11 cellular contexts compared by ENCODE assay signal in genomic region chr10:97991875-97992274, GRCh38. TPM values are rescaled to one million over a fixed set of nuclear protein-coding genes. Genes with fewer than 3 reads are reported as not detected.
DNase-seq lines count a peak whose midpoint lies in the region; ATAC-seq, FAIRE-seq and TF ChIP-seq lines count a peak whose summit lies in the region.
"Had no signal": no experiment of that assay in that cellular context is flagged by ENCODE, and none has a peak within 500 bp of the region (broad histone marks: within the 10 kb centered on the region; RNA-seq: fewer than 3 reads in every experiment).

No MANE protein-coding gene starts in this region.

- no peak overlapping the region for H3K18ac ChIP-seq in neuronal stem cell (ENCODE audit: low read length)

- no peak overlapping the region for H4K8ac ChIP-seq in neuronal stem cell (ENCODE audit: low read depth, low read length)

- no peaks in the 10 kb centered on the region for H3K79me1 ChIP-seq in neuronal stem cell (ENCODE audit: low read depth, low read length)

- no peak overlapping the region for H2BK5ac ChIP-seq in neuronal stem cell (ENCODE audit: low read length)

- H3K4me2 ChIP-seq in fibroblast of lung (ENCODE audit: extremely low read depth, insufficient read depth, low read length): no peak overlapping the region
- H3K4me2 ChIP-seq in neuronal stem cell (ENCODE audit: insufficient read depth, low read length, poor library complexity, severe bottlenecking): no peak overlapping the region

- H3K23ac ChIP-seq in neuronal stem cell (ENCODE audit: low read depth, low read length, poor library complexity): no peak overlapping the region

- no peaks in the 10 kb centered on the region for H4K20me1 ChIP-seq in fibroblast of lung (ENCODE audit: control insufficient read depth, extremely low read depth, insufficient read depth, low read length)

- no peaks in the 10 kb centered on the region for H3K9me3 Mint-ChIP-seq in activated CD8-positive, alpha-beta memory T cell treated with anti-CD3 and anti-CD28 coated beads, Interleukin-2, amount 10 ng/mL, durations not matched to agents 7 days and 5 days (ENCODE audit: low read depth)
- H3K9me3 Mint-ChIP-seq: activated naive CD4-positive, alpha-beta T cell treated with anti-CD3 and anti-CD28 coated beads, Interleukin-2, amount 50 U/mL, for 24 hours; stimulated activated memory B cell treated with anti-CD40 and anti-IgM and Interleukin-4, amounts not matched to agents 10 μg/mL and 1 μg/mL and 100 μg/mL, for 72 hours had no signal

- no peaks in the 10 kb centered on the region for H3K79me2 ChIP-seq in fibroblast of lung (ENCODE audit: control insufficient read depth, insufficient read depth, low read length)

- H2AFZ ChIP-seq in fibroblast of lung (ENCODE audit: low read length) (no peak overlapping the region), neuronal stem cell (ENCODE audit: low read length) (no peak overlapping the region)

- no peak overlapping the region for H3K4me3 ChIP-seq in fibroblast of lung (replicated peaks in 1 of 4; ENCODE audit: control extremely low read depth in 1 of 4, insufficient read depth in 1 of 4, low read depth in 3 of 4, low read length in 4 of 4)
- no peak overlapping the region for H3K4me3 ChIP-seq in neuronal stem cell (ENCODE audit: low read length in 2 of 2)

- H3K9me3 ChIP-seq in fibroblast of lung (ENCODE audit: control insufficient read depth, insufficient read depth, low read depth, low read length): no peaks in the 10 kb centered on the region
- H3K9me3 ChIP-seq in neuronal stem cell (replicated peaks in 1 of 2; ENCODE audit: control insufficient read depth in 2 of 2, insufficient read depth in 1 of 2, low read depth in 1 of 2, low read length in 2 of 2): no peaks in the 10 kb centered on the region

- H4K91ac ChIP-seq in neuronal stem cell (ENCODE audit: low read depth, low read length, poor library complexity): no peak overlapping the region

- no peak overlapping the region for H2BK15ac ChIP-seq in neuronal stem cell (ENCODE audit: low read length)

- H3K27me3 Mint-ChIP-seq in activated CD8-positive, alpha-beta memory T cell treated with anti-CD3 and anti-CD28 coated beads, Interleukin-2, amount 10 ng/mL, durations not matched to agents 7 days and 5 days: peaks cover 10% of the 10 kb centered on the region

- H3K4me1 ChIP-seq in fibroblast of lung (ENCODE audit: control insufficient read depth, extremely low read depth, insufficient read depth, low read length) (no peaks in the 10 kb centered on the region), neuronal stem cell (ENCODE audit: control insufficient read depth in 2 of 2, insufficient read depth in 1 of 2, low read depth in 1 of 2, low read length in 2 of 2) (no peaks in the 10 kb centered on the region)

- H2BK12ac ChIP-seq in neuronal stem cell (ENCODE audit: low read length): no peak overlapping the region

- H3K27ac ChIP-seq in fibroblast of lung (ENCODE audit: insufficient read depth, low read length) (no peak overlapping the region), neuronal stem cell (replicated peaks; ENCODE audit: low read length) (no peak overlapping the region)

- no peak for TF ChIP-seq POLR2A in H54 (IDR thresholded peaks at IDR 0.05; ENCODE audit: low read depth, low read length)

- ATAC-seq in activated CD8-positive, alpha-beta memory T cell treated with anti-CD3 and anti-CD28 coated beads, Interleukin-2, amount 10 ng/mL, durations not matched to agents 7 days and 5 days: no peak
- no peak for ATAC-seq in GM19397 (IDR thresholded peaks at IDR 0.05; ENCODE audit: unreplicated experiment)
- ATAC-seq in HG03342 (IDR thresholded peaks at IDR 0.05; ENCODE audit: unreplicated experiment): no peak
- ATAC-seq: stimulated activated memory B cell treated with anti-CD40 and anti-IgM and Interleukin-4, amounts not matched to agents 10 μg/mL and 1 μg/mL and 100 μg/mL, for 72 hours had no signal

- TF ChIP-seq CTCF in fibroblast of lung (conservative IDR thresholded peaks at IDR 0.05 in 1 of 2, IDR thresholded peaks at IDR 0.05 in 1 of 2; ENCODE audit: low read depth in 1 of 2, low read length in 2 of 2): no peak

- H3K36me3 Mint-ChIP-seq in activated CD8-positive, alpha-beta memory T cell treated with anti-CD3 and anti-CD28 coated beads, Interleukin-2, amount 10 ng/mL, durations not matched to agents 7 days and 5 days: no peaks in the 10 kb centered on the region
- H3K36me3 Mint-ChIP-seq: activated naive CD4-positive, alpha-beta T cell treated with anti-CD3 and anti-CD28 coated beads, Interleukin-2, amount 50 U/mL, for 24 hours; stimulated activated memory B cell treated with anti-CD40 and anti-IgM and Interleukin-4, amounts not matched to agents 10 μg/mL and 1 μg/mL and 100 μg/mL, for 72 hours had no signal

- CTCF ChIA-PET in activated CD8-positive, alpha-beta memory T cell treated with anti-CD3 and anti-CD28 coated beads, Interleukin-2, amount 10 ng/mL, durations not matched to agents 7 days and 5 days (lab: Charles Lee): no interaction called here

- DNase-seq in H54 (ENCODE audit: insufficient read length, low spot score): peak; percentile 26
- DNase-seq in fibroblast of lung (ENCODE audit: low read depth in 2 of 2): peak; percentile 15 to 22
- peak; percentile 72 for DNase-seq in neuronal stem cell (ENCODE audit: low spot score)
- DNase-seq in stimulated activated CD4-positive, alpha-beta T cell treated with anti-CD3 and anti-CD28 coated beads, Interleukin-2, amount 100 ng/mL, for 48 hours: no peak
- DNase-seq in activated CD8-positive, alpha-beta memory T cell treated with anti-CD3 and anti-CD28 coated beads, Interleukin-2, amount 10 ng/mL, durations not matched to agents 7 days and 5 days: no peak
- DNase-seq: GDM1 had no signal

- H3K27me3 ChIP-seq in fibroblast of lung (ENCODE audit: control insufficient read depth, insufficient read depth, low read length): no peaks in the 10 kb centered on the region
- H3K27me3 ChIP-seq in neuronal stem cell (ENCODE audit: control insufficient read depth in 3 of 3, insufficient read depth in 3 of 3, low read depth in 1 of 3, low read length in 3 of 3): peaks cover 0 to 3% (median 0%) of the 10 kb centered on the region in 3 experiments

- H2BK120ac ChIP-seq in neuronal stem cell (ENCODE audit: low read depth, low read length): no peak overlapping the region

- no peaks in the 10 kb centered on the region for H3K4me1 Mint-ChIP-seq in activated CD8-positive, alpha-beta memory T cell treated with anti-CD3 and anti-CD28 coated beads, Interleukin-2, amount 10 ng/mL, durations not matched to agents 7 days and 5 days
- H3K4me1 Mint-ChIP-seq: activated naive CD4-positive, alpha-beta T cell treated with anti-CD3 and anti-CD28 coated beads, Interleukin-2, amount 50 U/mL, for 24 hours; stimulated activated memory B cell treated with anti-CD40 and anti-IgM and Interleukin-4, amounts not matched to agents 10 μg/mL and 1 μg/mL and 100 μg/mL, for 72 hours had no signal

- H3K4ac ChIP-seq in neuronal stem cell (ENCODE audit: low read length): no peak overlapping the region

- H3K9ac ChIP-seq in fibroblast of lung (ENCODE audit: insufficient read depth, low read length) (no peak overlapping the region), neuronal stem cell (ENCODE audit: low read depth, low read length, poor library complexity) (no peak overlapping the region)

- H2AK5ac ChIP-seq in neuronal stem cell (ENCODE audit: low read depth, low read length): no peak overlapping the region

- H3K14ac ChIP-seq in neuronal stem cell (ENCODE audit: low read length): no peak overlapping the region

- H3K4me3 Mint-ChIP-seq in activated CD8-positive, alpha-beta memory T cell treated with anti-CD3 and anti-CD28 coated beads, Interleukin-2, amount 10 ng/mL, durations not matched to agents 7 days and 5 days: no peak overlapping the region
- H3K4me3 Mint-ChIP-seq: activated naive CD4-positive, alpha-beta T cell treated with anti-CD3 and anti-CD28 coated beads, Interleukin-2, amount 50 U/mL, for 24 hours; stimulated activated memory B cell treated with anti-CD40 and anti-IgM and Interleukin-4, amounts not matched to agents 10 μg/mL and 1 μg/mL and 100 μg/mL, for 72 hours had no signal

- H3K36me3 ChIP-seq in fibroblast of lung (ENCODE audit: control insufficient read depth, insufficient read depth, low read length) (no peaks in the 10 kb centered on the region), neuronal stem cell (replicated peaks in 1 of 2; ENCODE audit: control insufficient read depth in 2 of 2, insufficient read depth in 2 of 2, low read length in 2 of 2) (no peaks in the 10 kb centered on the region)

- WGBS in neuronal stem cell (ENCODE audit: extremely low coverage in 2 of 2, insufficient read length in 2 of 2, insufficient replicate concordance in 1 of 2), 2 donors: no CpG with 5 or more reads among the region's 2 CpGs

- H3K27ac Mint-ChIP-seq in activated CD8-positive, alpha-beta memory T cell treated with anti-CD3 and anti-CD28 coated beads, Interleukin-2, amount 10 ng/mL, durations not matched to agents 7 days and 5 days: no peak overlapping the region
- H3K27ac Mint-ChIP-seq: activated naive CD4-positive, alpha-beta T cell treated with anti-CD3 and anti-CD28 coated beads, Interleukin-2, amount 50 U/mL, for 24 hours; stimulated activated memory B cell treated with anti-CD40 and anti-IgM and Interleukin-4, amounts not matched to agents 10 μg/mL and 1 μg/mL and 100 μg/mL, for 72 hours had no signal

- peak; percentile 43 for FAIRE-seq in H54 (lab: Jason Lieb, UNC)

TF ChIP-seq in PFSK-1, 5 proteins besides CTCF, POLR2A, EP300 and RAD21 (continues in another document):
- TF ChIP-seq TAF1 (IDR thresholded peaks at IDR 0.05; ENCODE audit: borderline replicate concordance, insufficient read depth, low read length): no peak

RNA-seq across cellular contexts. Expression of gene CRTAC1, which starts 38.5 kb away (rescaled TPM):
- 1.6 TPM for polyA plus RNA-seq in PFSK-1 (2012; ENCODE audit: insufficient read length, low read depth)
- total RNA-seq in fibroblast of lung: not detected in 2 replicates
- polyA plus RNA-seq in fibroblast of lung: not detected in 2 replicates
- not detected in 2 replicates for polyA plus RNA-seq in fibroblast of lung (2012)
- polyA minus RNA-seq in fibroblast of lung (ENCODE audit: low replicate concordance): not detected in 2 replicates
- polyA plus RNA-seq in neuronal stem cell (2013, experiment 1 of 2): 1.7 TPM
- 1.7 TPM for polyA plus RNA-seq in neuronal stem cell (2013, experiment 2 of 2)
- not detected for total RNA-seq in activated CD8-positive, alpha-beta memory T cell treated with anti-CD3 and anti-CD28 coated beads, Interleukin-2, amount 10 ng/mL, durations not matched to agents 7 days and 5 days

Comparison
In these comparisons a context has a peak if more than half of its experiments do, and no peak if none do; other contexts are left out.
1. DNase-seq: peak in H54 (single experiment), fibroblast of lung (2 of 2) and neuronal stem cell (single experiment); none in stimulated activated CD4-positive, alpha-beta T cell treated with anti-CD3 and anti-CD28 coated beads, Interleukin-2, amount 100 ng/mL, for 48 hours (0 of 2) and activated CD8-positive, alpha-beta memory T cell treated with anti-CD3 and anti-CD28 coated beads, Interleukin-2, amount 10 ng/mL, durations not matched to agents 7 days and 5 days (single experiment).